Comparison of ENCODE assay signal across 17 cellular contexts in genomic region chr19:47135156-47135555, GRCh38. TPM values are rescaled to one million over a fixed set of nuclear protein-coding genes. Genes with fewer than 3 reads are reported as not detected.
DNase-seq lines count a peak whose midpoint lies in the region; ATAC-seq lines count a peak whose summit lies in the region.
"Had no signal": no experiment of that assay in that cellular context is flagged by ENCODE, and none has a peak within 500 bp of the region (broad histone marks: within the 10 kb centered on the region; RNA-seq: fewer than 3 reads in every experiment).

No MANE protein-coding gene starts in this region.

- ATAC-seq in effector memory CD8-positive, alpha-beta T cell (replicated peaks) = no peak
- ATAC-seq in HG02588 (IDR thresholded peaks at IDR 0.05; ENCODE audit: unreplicated experiment) = no peak
- ATAC-seq: lower lobe of right lung; natural killer cell treated with Interleukin-12 subunit alpha and Interleukin-12 subunit beta and Interleukin-15 and Interleukin-18, amount 100 ng/mL, for 72 hours had no signal

- intact Hi-C loops in activated CD4-positive, alpha-beta T cell treated with anti-CD3 and anti-CD28 coated beads, Interleukin-2, amount 10 ng/mL, durations not matched to agents 24 days and 14 days (cut with micrococcal nuclease) = no loop called here

- no peak overlapping the region for H3K27ac ChIP-seq in trophoblast cell (ENCODE audit: low read depth, low read length)
- no peak overlapping the region for H3K27ac ChIP-seq in effector memory CD4-positive, alpha-beta T cell (ENCODE audit: insufficient read depth, low read length, poor library complexity, severe bottlenecking)
- H3K27ac ChIP-seq: C4-2B, lower lobe of right lung had no signal

- H3K4ac ChIP-seq in trophoblast cell (ENCODE audit: low read depth, low read length) = peak overlapping the region; percentile 85

- peak overlapping the region; percentile 5 for H3K4me3 Mint-ChIP-seq in activated CD4-positive, alpha-beta T cell treated with anti-CD3 and anti-CD28 coated beads, Interleukin-2, amount 10 ng/mL, durations not matched to agents 24 days and 14 days
- no peak overlapping the region for H3K4me3 Mint-ChIP-seq in effector memory CD8-positive, alpha-beta T cell

- no peak for DNase-seq in activated CD4-positive, alpha-beta T cell treated with anti-CD3 and anti-CD28 coated beads, Interleukin-2, amount 10 ng/mL, durations not matched to agents 24 days and 14 days
- DNase-seq in activated CD4-positive, alpha-beta T cell treated with anti-CD3 and anti-CD28 coated beads for 4 hours = no peak
- DNase-seq in M059J (ENCODE audit: low read depth) = peak; percentile 54
- no peak for DNase-seq in effector memory CD8-positive, alpha-beta T cell
- DNase-seq in trophoblast cell = no peak
- no peak for DNase-seq in effector memory CD4-positive, alpha-beta T cell
- no peak for DNase-seq in DMS114 treated with DMSO at 0.1 percent for 48 hours (lab: John Stamatoyannopoulos, UW; ENCODE audit: unreplicated experiment)
- DNase-seq: activated naive CD4-positive, alpha-beta T cell treated with anti-CD3 and anti-CD28 coated beads, Interleukin-2, amount 50 U/mL, for 16 hours; DMS79 treated with DMSO at 0.1 percent for 48 hours; lower lobe of right lung; NCI-H1048; NCI-H2081 treated with DMSO at 0.1 percent for 48 hours; NCI-H526 had no signal

- H4K12ac ChIP-seq in trophoblast cell (ENCODE audit: low read depth, low read length) = no peak overlapping the region

- H3K14ac ChIP-seq in trophoblast cell (ENCODE audit: low read length) = no peak overlapping the region

- H4K8ac ChIP-seq in trophoblast cell (ENCODE audit: low read depth, low read length) = no peak overlapping the region

- peaks cover 5% of the 10 kb centered on the region for H3K9me3 Mint-ChIP-seq in activated CD4-positive, alpha-beta T cell treated with anti-CD3 and anti-CD28 coated beads, Interleukin-2, amount 10 ng/mL, durations not matched to agents 24 days and 14 days
- no peaks in the 10 kb centered on the region for H3K9me3 Mint-ChIP-seq in effector memory CD8-positive, alpha-beta T cell

- no peak overlapping the region for H3K4me3 ChIP-seq in trophoblast cell (ENCODE audit: low read depth, low read length)
- no peak overlapping the region for H3K4me3 ChIP-seq in effector memory CD4-positive, alpha-beta T cell (ENCODE audit: insufficient read depth, low read depth, low read length, poor library complexity, severe bottlenecking)
- H3K4me3 ChIP-seq: lower lobe of right lung had no signal

- H3K18ac ChIP-seq in trophoblast cell (ENCODE audit: low read length) = no peak overlapping the region

- no peak overlapping the region for H2AFZ ChIP-seq in trophoblast cell (ENCODE audit: insufficient read depth, low read length, poor library complexity)

- no peak overlapping the region for H2BK5ac ChIP-seq in trophoblast cell (ENCODE audit: low read depth, low read length, poor library complexity)

- H3K36me3 Mint-ChIP-seq in activated CD4-positive, alpha-beta T cell treated with anti-CD3 and anti-CD28 coated beads, Interleukin-2, amount 10 ng/mL, durations not matched to agents 24 days and 14 days (ENCODE audit: low read depth) = peaks cover 56% of the 10 kb centered on the region
- peaks cover 30% of the 10 kb centered on the region for H3K36me3 Mint-ChIP-seq in effector memory CD8-positive, alpha-beta T cell (ENCODE audit: insufficient read depth)

- peak overlapping the region; percentile 13 for H3K27ac Mint-ChIP-seq in activated CD4-positive, alpha-beta T cell treated with anti-CD3 and anti-CD28 coated beads, Interleukin-2, amount 10 ng/mL, durations not matched to agents 24 days and 14 days
- H3K27ac Mint-ChIP-seq in effector memory CD8-positive, alpha-beta T cell = peak overlapping the region; percentile 25 to 33

- no peak overlapping the region for H3K9ac ChIP-seq in trophoblast cell (ENCODE audit: low read length)

- H2BK12ac ChIP-seq in trophoblast cell (ENCODE audit: low read length) = no peak overlapping the region

- H3K79me2 ChIP-seq in trophoblast cell (ENCODE audit: control insufficient read depth, insufficient read depth, low read length, poor library complexity) = peaks cover 38% of the 10 kb centered on the region

- peaks cover 55% of the 10 kb centered on the region for H3K4me1 Mint-ChIP-seq in activated CD4-positive, alpha-beta T cell treated with anti-CD3 and anti-CD28 coated beads, Interleukin-2, amount 10 ng/mL, durations not matched to agents 24 days and 14 days
- H3K4me1 Mint-ChIP-seq in effector memory CD8-positive, alpha-beta T cell (ENCODE audit: low read depth in 2 of 2) = peaks cover 47 to 57% of the 10 kb centered on the region in 2 donors

- H4K91ac ChIP-seq in trophoblast cell (ENCODE audit: low read depth, low read length) = no peak overlapping the region

- no peak overlapping the region for H3K23ac ChIP-seq in trophoblast cell (ENCODE audit: low read length)

- WGBS in trophoblast cell (ENCODE audit: extremely low coverage, insufficient coverage, insufficient read length) = no CpG with 5 or more reads among the region's 3 CpGs

- peaks cover 21 to 22% of the 10 kb centered on the region in 2 experiments for H3K4me1 ChIP-seq in trophoblast cell (ENCODE audit: control insufficient read depth in 1 of 2, insufficient read depth in 2 of 2, low read length in 2 of 2)
- H3K4me1 ChIP-seq in effector memory CD4-positive, alpha-beta T cell (ENCODE audit: control insufficient read depth, insufficient read depth, low read length, poor library complexity, severe bottlenecking) = peaks cover 13% of the 10 kb centered on the region

- H3K27me3 Mint-ChIP-seq in activated CD4-positive, alpha-beta T cell treated with anti-CD3 and anti-CD28 coated beads, Interleukin-2, amount 10 ng/mL, durations not matched to agents 24 days and 14 days = peaks cover 2% of the 10 kb centered on the region
- H3K27me3 Mint-ChIP-seq in effector memory CD8-positive, alpha-beta T cell = no peaks in the 10 kb centered on the region
- H3K27me3 Mint-ChIP-seq: natural killer cell treated with Interleukin-12 subunit alpha and Interleukin-12 subunit beta and Interleukin-15 and Interleukin-18, amount 100 ng/mL, for 72 hours; stimulated activated naive CD8-positive, alpha-beta T cell treated with anti-CD3 and anti-CD28 coated beads, Interleukin-15, Interleukin-2, amounts not matched to agents 100 ng/mL and 50 ng/mL, for 24 hours had no signal

- peaks cover 10% of the 10 kb centered on the region for H3K79me1 ChIP-seq in trophoblast cell (ENCODE audit: low read length)

- no peaks in the 10 kb centered on the region for H3K27me3 ChIP-seq in trophoblast cell (ENCODE audit: insufficient read depth, low read length)
- no peaks in the 10 kb centered on the region for H3K27me3 ChIP-seq in effector memory CD4-positive, alpha-beta T cell (replicated peaks; ENCODE audit: control insufficient read depth, insufficient read depth, low read length, poor library complexity, severe bottlenecking)

- H3K36me3 ChIP-seq in trophoblast cell (ENCODE audit: control insufficient read depth in 1 of 2, insufficient read depth in 2 of 2, low read length in 2 of 2) = peaks cover 7 to 10% of the 10 kb centered on the region in 2 experiments
- peaks cover 4% of the 10 kb centered on the region for H3K36me3 ChIP-seq in effector memory CD4-positive, alpha-beta T cell (ENCODE audit: control insufficient read depth, insufficient read depth, low read length)

- no peaks in the 10 kb centered on the region for H3K9me3 ChIP-seq in trophoblast cell (ENCODE audit: insufficient read depth, low read depth, low read length)
- H3K9me3 ChIP-seq in effector memory CD4-positive, alpha-beta T cell (ENCODE audit: control insufficient read depth, low read length) = no peaks in the 10 kb centered on the region
- H3K9me3 ChIP-seq: lower lobe of right lung had no signal

- no peak overlapping the region for H2AK5ac ChIP-seq in trophoblast cell (ENCODE audit: low read length)

- H3K4me2 ChIP-seq in trophoblast cell (ENCODE audit: low read length) = no peak overlapping the region

- no peak overlapping the region for H2BK120ac ChIP-seq in trophoblast cell (ENCODE audit: insufficient read depth, low read length, poor library complexity)

RNA-seq across cellular contexts. Expression of gene SAE1, which starts 4.5 kb away (rescaled TPM):
- total RNA-seq in activated CD4-positive, alpha-beta T cell treated with anti-CD3 and anti-CD28 coated beads, Interleukin-2, amount 10 ng/mL, durations not matched to agents 24 days and 14 days = 147 and 151 TPM in 2 replicates
- total RNA-seq in M059J (2014; rRNA removed; shearing (Covaris generic)) = 238 and 270 TPM in 2 replicates
- 152 and 161 TPM in 2 replicates for polyA plus RNA-seq in trophoblast cell (2013)

RNA-seq across cellular contexts. Expression of gene ZC3H4, which starts 21.6 kb away (rescaled TPM):
- total RNA-seq in activated CD4-positive, alpha-beta T cell treated with anti-CD3 and anti-CD28 coated beads, Interleukin-2, amount 10 ng/mL, durations not matched to agents 24 days and 14 days = 97.3 and 103 TPM in 2 replicates
- 4.5 and 11.2 TPM in 2 replicates for total RNA-seq in M059J (2014; rRNA removed; shearing (Covaris generic))
- 17.0 and 17.4 TPM in 2 replicates for polyA plus RNA-seq in trophoblast cell (2013)
